ENCODE assay signal across 12 cellular contexts in genomic region chr10:86306628-86307278, GRCh38. TPM values are rescaled to one million over a fixed set of nuclear protein-coding genes. Genes with fewer than 3 reads are reported as not detected.
DNase-seq lines count a peak whose midpoint lies in the region; ATAC-seq, FAIRE-seq and TF ChIP-seq lines count a peak whose summit lies in the region.
"Had no signal": no experiment of that assay in that cellular context is flagged by ENCODE, and none has a peak within 500 bp of the region (broad histone marks: within the 10 kb centered on the region; RNA-seq: fewer than 3 reads in every experiment).

No MANE protein-coding gene starts in this region.

- no peak overlapping the region for H2BK120ac ChIP-seq in mesenchymal stem cell (ENCODE audit: low read depth, low read length)

- no peak overlapping the region for H4K8ac ChIP-seq in mesenchymal stem cell (ENCODE audit: low read length)

- H4K20me1 ChIP-seq in K562 (replicated peaks; ENCODE audit: control insufficient read depth, insufficient read depth, low read length) = no peaks in the 10 kb centered on the region

- no peak overlapping the region for H3K4me3 ChIP-seq in K562
- no peak overlapping the region for H3K4me3 ChIP-seq in mesenchymal stem cell (ENCODE audit: insufficient read depth in 1 of 2, low read depth in 1 of 2, low read length in 2 of 2)
- H3K4me3 ChIP-seq: transverse colon had no signal

- H3K9ac ChIP-seq in K562 (ENCODE audit: insufficient read depth in 1 of 2, low read depth in 2 of 2, low read length in 2 of 2) (no peak overlapping the region), mesenchymal stem cell (ENCODE audit: low read length) (no peak overlapping the region)

- no peak overlapping the region for H2AFZ ChIP-seq in K562 (ENCODE audit: low read depth, low read length)
- H2AFZ ChIP-seq in mesenchymal stem cell (ENCODE audit: low read depth, low read length) = no peak overlapping the region

- H3K4ac ChIP-seq in mesenchymal stem cell (ENCODE audit: low read depth in 1 of 2, low read length in 2 of 2) = no peak overlapping the region

- no peak for TF ChIP-seq POLR2A in K562 (conservative IDR thresholded peaks at IDR 0.05)

- no peak for TF ChIP-seq RAD21 in K562 (CRISPR knock-in tag; conservative IDR thresholded peaks at IDR 0.05 in 1 of 2, IDR thresholded peaks at IDR 0.05 in 1 of 2)

- no peak for TF ChIP-seq EP300 in K562 (IDR thresholded peaks at IDR 0.05; ENCODE audit: low read length)

- intact Hi-C loops in K562 (cut with micrococcal nuclease) = no loop called here

- H3K14ac ChIP-seq in mesenchymal stem cell (ENCODE audit: low read length in 2 of 2) = no peak overlapping the region

- no peak for TF ChIP-seq CTCF in K562 (IDR thresholded peaks at IDR 0.05 in 2 of 3, conservative IDR thresholded peaks at IDR 0.05 in 1 of 3; ENCODE audit: insufficient read depth in 2 of 3, low read depth in 1 of 3, low read length in 3 of 3)

- no peaks in the 10 kb centered on the region for H3K9me3 ChIP-seq in K562 (replicated peaks; ENCODE audit: control insufficient read depth, insufficient read depth, low read depth, low read length)
- H3K9me3 ChIP-seq in mesenchymal stem cell (ENCODE audit: control insufficient read depth, low read length) = no peaks in the 10 kb centered on the region
- H3K9me3 ChIP-seq: transverse colon had no signal

- no peak overlapping the region for H3K27ac ChIP-seq in K562 (ENCODE audit: extremely low read depth, low read depth, low read length)
- no peak overlapping the region for H3K27ac ChIP-seq in mesenchymal stem cell (ENCODE audit: low read length, poor library complexity, severe bottlenecking)
- H3K27ac ChIP-seq: transverse colon had no signal

- no peaks in the 10 kb centered on the region for H3K4me1 ChIP-seq in K562 (replicated peaks in 1 of 2; ENCODE audit: control insufficient read depth in 2 of 2, insufficient read depth in 2 of 2, low read length in 2 of 2)
- H3K4me1 ChIP-seq in mesenchymal stem cell (ENCODE audit: control insufficient read depth, insufficient read depth, low read depth, low read length) = no peaks in the 10 kb centered on the region
- H3K4me1 ChIP-seq: transverse colon had no signal

- no peaks in the 10 kb centered on the region for H3K9me1 ChIP-seq in K562 (ENCODE audit: control insufficient read depth, insufficient read depth, low read length)

- H2BK15ac ChIP-seq in mesenchymal stem cell (ENCODE audit: low read depth, poor library complexity, severe bottlenecking) = no peak overlapping the region

- no peak overlapping the region for H2BK12ac ChIP-seq in mesenchymal stem cell (ENCODE audit: low read length in 2 of 2)

- no peak overlapping the region for H4K91ac ChIP-seq in mesenchymal stem cell (ENCODE audit: low read length)

- H2AK5ac ChIP-seq in mesenchymal stem cell (ENCODE audit: low read length, severe bottlenecking) = no peak overlapping the region

- H3K36me3 ChIP-seq in K562 (ENCODE audit: control insufficient read depth, insufficient read depth, low read length) = no peaks in the 10 kb centered on the region
- no peaks in the 10 kb centered on the region for H3K36me3 ChIP-seq in mesenchymal stem cell (ENCODE audit: control insufficient read depth in 1 of 2, insufficient read depth in 2 of 2, low read depth in 1 of 2, low read length in 2 of 2)
- H3K36me3 ChIP-seq: transverse colon had no signal

- no peaks in the 10 kb centered on the region for H3K79me1 ChIP-seq in mesenchymal stem cell (replicated peaks; ENCODE audit: low read length, poor library complexity, severe bottlenecking)

- CTCF ChIA-PET in K562 (lab: Yijun Ruan, JAX; ENCODE audit: low intra/inter-chr PET ratio) = no interaction called here

- no peak overlapping the region for H3K18ac ChIP-seq in mesenchymal stem cell (ENCODE audit: low read depth in 1 of 2, low read length in 2 of 2)

- H3K27me3 ChIP-seq in K562 (ENCODE audit: control insufficient read depth in 2 of 2, insufficient read depth in 2 of 2, low read length in 2 of 2) (no peaks in the 10 kb centered on the region), mesenchymal stem cell (ENCODE audit: control insufficient read depth in 1 of 2, insufficient read depth in 1 of 2, low read length in 2 of 2) (no peaks in the 10 kb centered on the region)
- H3K27me3 ChIP-seq: transverse colon had no signal

- in situ Hi-C loops in K562 (cut with MboI) = no loop called here

- WGBS in K562 (ENCODE audit: insufficient coverage, low coverage, missing lambda C conversion rate) = 0% methylated on average over 5 of the region's 6 CpGs
- 11% methylated on average over 3 of the region's 6 CpGs for WGBS in mesenchymal stem cell

- no peak overlapping the region for H3K4me2 ChIP-seq in K562 (ENCODE audit: insufficient read depth, low read length)
- H3K4me2 ChIP-seq in mesenchymal stem cell (ENCODE audit: low read length, poor library complexity, severe bottlenecking) = no peak overlapping the region

- POLR2A ChIA-PET in K562 (lab: Yijun Ruan, JAX) = interaction anchor here (0.6 to 1.0 kb wide), 2 partner anchors 9 to 284 kb away, joined by 3 to 5 read pairs; no protein-coding TSS in a partner anchor

- DNase-seq in DMS53 (lab: John Stamatoyannopoulos, UW) (peak; percentile 15), DMS53 treated with DMSO at 0.1 percent for 48 hours (lab: John Stamatoyannopoulos, UW; ENCODE audit: unreplicated experiment) (no peak), LoVo (ENCODE audit: low spot score) (peak; percentile 24), K562 (ENCODE audit: extremely low read depth in 1 of 4, low spot score in 3 of 4) (peak; percentile 5 to 15 (median 10)), mesenchymal stem cell (peak; percentile 7), T-helper 9 cell (no peak)
- DNase-seq: 8988T, natural killer cell, NCI-H2171, transverse colon had no signal

- H3K23ac ChIP-seq in mesenchymal stem cell (ENCODE audit: low read length in 2 of 2) = no peak overlapping the region

- FAIRE-seq in K562 (lab: Jason Lieb, UNC) = no peak

- H3K79me2 ChIP-seq in K562 (ENCODE audit: control insufficient read depth, insufficient read depth, low read length) = no peaks in the 10 kb centered on the region

- ATAC-seq in K562 = 0 out of 3 replicates have a peak, but pooled peaks have one; percentile 44
- ATAC-seq in activated CD4-positive, CD25-positive, alpha-beta regulatory T cell treated with anti-CD3 and anti-CD28 coated beads, Interleukin-2, amount 50 U/mL, for 24 hours = no peak
- ATAC-seq in GM19328 (IDR thresholded peaks at IDR 0.05; ENCODE audit: unreplicated experiment) = no peak
- ATAC-seq: natural killer cell had no signal

- no peak overlapping the region for H2BK5ac ChIP-seq in mesenchymal stem cell (ENCODE audit: low read depth, low read length, poor library complexity, severe bottlenecking)

- BruUV-seq in K562 (replicated peaks; lab: Mats Ljungman, UMichigan) = no TSS peak

TF ChIP-seq in K562, 482 proteins besides CTCF, POLR2A, EP300 and RAD21:
- TF ChIP-seq FOXK1 (CRISPR knock-in tag; IDR thresholded peaks at IDR 0.05; ENCODE audit: borderline replicate concordance) = no peak
- peak; percentile 82 for TF ChIP-seq EHMT2 (IDR thresholded peaks at IDR 0.05)
- TF ChIP-seq MIER1 (IDR thresholded peaks at IDR 0.05; ENCODE audit: low read depth) = peak; percentile 80
- TF ChIP-seq REST (CRISPR knock-in tag; IDR thresholded peaks at IDR 0.05; ENCODE audit: low read depth) = peak; percentile 90
- TF ChIP-seq MTA3 (IDR thresholded peaks at IDR 0.05; ENCODE audit: borderline replicate concordance) = no peak
TF ChIP-seq in K562: peak in this region for 3.

RNA-seq across cellular contexts. Expression of gene GRID1, which starts 59.8 kb away (rescaled TPM):
- total RNA-seq in K562 (2011; cell fraction: chromatin; rRNA removed; ENCODE audit: low replicate concordance) = 0.18 TPM in 1 of 2 replicates, not detected in the other
- total RNA-seq in K562 (2011; cell fraction: nucleolus; rRNA removed) = 0.13 TPM in 1 of 2 replicates, not detected in the other
- 0.15 TPM in 2 replicates for total RNA-seq in K562 (2011; cell fraction: nucleoplasm; rRNA removed)
- total RNA-seq in K562 (2014; rRNA removed) (3.4 and 3.8 TPM in 2 replicates), K562 (2014; rRNA removed; fragmentation: Illumina TruSeq; extraction: Trizol) (0.51 and 0.80 TPM in 2 replicates), K562 (2015; rRNA removed; fragmentation: Illumina TruSeq; extraction: Trizol) (1.8 and 2.5 TPM in 2 replicates), K562 (2021) (7.1 and 7.2 TPM in 2 replicates)
- polyA plus RNA-seq in K562 (2011; rRNA removed) (0.01 TPM in 2 replicates), K562 (2014; fragmentation: Illumina TruSeq; extraction: Trizol) (1.2 and 4.7 TPM in 2 replicates), K562 (2014; fragmentation: Nextera tagmentation; extraction: Ambion mirVana) (under 1 TPM; 0.35 to 0.55 TPM), K562 (2014; rRNA removed) (3.3 and 5.3 TPM in 2 replicates)
- polyA plus RNA-seq in K562 (2011; cell fraction: cytosol; rRNA removed) = not detected in 2 replicates
- polyA plus RNA-seq in K562 (2011; cell fraction: nucleus; rRNA removed) = 0.03 and 0.09 TPM in 2 replicates
- 3.8 and 8.2 TPM in 2 replicates for polyA plus RNA-seq in K562 (2012)
- polyA minus RNA-seq in K562 (2011; rRNA and poly(A)+ RNA removed) = 0.03 and 0.11 TPM in 2 replicates
- not detected in 2 replicates for polyA minus RNA-seq in K562 (2011; cell fraction: cytosol; rRNA and poly(A)+ RNA removed)
- 0.11 TPM in 1 of 2 replicates, not detected in the other for polyA minus RNA-seq in K562 (2011; cell fraction: nucleus; rRNA and poly(A)+ RNA removed)
- polyA plus RNA-seq in mesenchymal stem cell (2013, experiment 1 of 2) = 0.23 TPM
- polyA plus RNA-seq in mesenchymal stem cell (2013, experiment 2 of 2) = 0.29 TPM
- total RNA-seq: natural killer cell had no signal

Comparison
In these comparisons a context has a peak if more than half of its experiments do, and no peak if none do; other contexts are left out.
1. DNase-seq: peak in DMS53 (single experiment), LoVo (single experiment), K562 (4 of 4) and mesenchymal stem cell (single experiment); none in DMS53 treated with DMSO at 0.1 percent for 48 hours (single experiment) and T-helper 9 cell (single experiment).